ENCODE assay signal across 1 cellular context in genomic region chr3:197750863-197751737, GRCh38.
TF ChIP-seq lines count a peak whose summit lies in the region.

No MANE protein-coding gene starts in this region.

TF ChIP-seq in HEK293, 187 proteins besides CTCF, POLR2A, EP300 and RAD21 (continued from another document):
- TF ChIP-seq ZNF692 (tag by site-specific recombination; IDR thresholded peaks at IDR 0.05) (no peak), ZNF148 (tag by site-specific recombination; IDR thresholded peaks at IDR 0.05; ENCODE audit: borderline replicate concordance) (no peak), ZNF670 (tag by site-specific recombination; IDR thresholded peaks at IDR 0.05; ENCODE audit: low read depth) (no peak), ZNF660 (tag by site-specific recombination; IDR thresholded peaks at IDR 0.05) (no peak), INSM2 (tag by site-specific recombination; IDR thresholded peaks at IDR 0.05) (no peak), MZF1 (tag by site-specific recombination; IDR thresholded peaks at IDR 0.05; ENCODE audit: borderline replicate concordance) (no peak), ZNF366 (tag by site-specific recombination; conservative IDR thresholded peaks at IDR 0.05) (no peak), ZNF488 (tag by site-specific recombination; IDR thresholded peaks at IDR 0.05) (no peak), HOXC10 (CRISPR knock-in tag; IDR thresholded peaks at IDR 0.05) (no peak), HIC1 (tag by site-specific recombination; IDR thresholded peaks at IDR 0.05) (no peak), RBAK (tag by site-specific recombination; IDR thresholded peaks at IDR 0.05) (no peak), ZNF341 (tag by site-specific recombination; IDR thresholded peaks at IDR 0.05; ENCODE audit: low read depth) (peak; percentile 25; the same call in 1 of the 2 replicates), ZNF776 (tag by site-specific recombination; IDR thresholded peaks at IDR 0.05; ENCODE audit: borderline replicate concordance) (no peak), ZNF600 (tag by site-specific recombination; IDR thresholded peaks at IDR 0.05) (no peak), ZFP69B (tag by site-specific recombination; IDR thresholded peaks at IDR 0.05) (no peak), ZNF785 (tag by site-specific recombination; IDR thresholded peaks at IDR 0.05) (no peak), ZNF514 (tag by site-specific recombination; IDR thresholded peaks at IDR 0.05) (no peak), ZNF114 (tag by site-specific recombination; IDR thresholded peaks at IDR 0.05) (no peak), ZBTB20 (tag by site-specific recombination; IDR thresholded peaks at IDR 0.05) (no peak; the same call in 1 of the 2 replicates), ZSCAN23 (tag by site-specific recombination; IDR thresholded peaks at IDR 0.05) (no peak), ZBTB17 (tag by site-specific recombination; IDR thresholded peaks at IDR 0.05) (peak; percentile 23; the same call in 1 of the 2 replicates), ZNF560 (tag by site-specific recombination; IDR thresholded peaks at IDR 0.05; ENCODE audit: borderline replicate concordance) (no peak), ZNF391 (tag by site-specific recombination; IDR thresholded peaks at IDR 0.05; ENCODE audit: borderline replicate concordance, low read depth) (no peak), ZNF157 (tag by site-specific recombination; IDR thresholded peaks at IDR 0.05) (no peak)
